24 cellular contexts compared by ENCODE assay signal in the genomic region with DNA sequence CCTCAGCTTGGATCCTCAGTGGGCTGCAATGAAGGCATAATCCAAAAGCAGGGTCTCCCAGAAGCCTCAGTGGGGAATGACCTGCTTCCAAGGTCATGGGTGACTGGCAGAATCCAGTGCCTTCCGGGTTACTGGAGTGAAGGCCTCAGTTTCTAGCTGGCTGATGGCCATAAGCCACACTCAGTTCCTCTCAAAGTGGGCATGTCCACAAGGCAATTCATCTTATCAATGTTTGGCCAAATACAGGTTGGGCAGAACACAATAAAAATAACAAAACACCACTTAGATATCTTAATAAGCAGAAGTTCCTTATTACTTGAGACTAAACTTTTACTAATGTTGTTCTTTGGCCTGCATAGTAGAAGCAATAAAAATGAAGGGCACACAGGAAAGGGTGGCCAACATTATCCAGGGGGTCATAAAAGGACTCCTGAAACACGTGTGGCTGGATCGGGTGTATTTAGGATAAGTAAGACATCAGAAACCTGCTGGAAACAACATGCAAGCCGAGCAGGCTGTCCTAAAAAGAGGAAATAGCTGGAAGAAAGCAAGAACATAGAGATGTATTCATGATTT. TPM values are rescaled to one million over a fixed set of nuclear protein-coding genes. Genes with fewer than 3 reads are reported as not detected.
"Had no signal": no experiment of that assay in that cellular context is flagged by ENCODE, and none has a peak within 500 bp of the region (broad histone marks: within the 10 kb centered on the region; RNA-seq: fewer than 3 reads in every experiment).

No MANE protein-coding gene starts in this region.

- DNase-seq: activated CD4-positive, alpha-beta T cell treated with anti-CD3 and anti-CD28 coated beads, Interleukin-2, amount 50 U/mL, for 1 hour; activated CD4-positive, CD25-positive, alpha-beta regulatory T cell treated with anti-CD3 and anti-CD28 coated beads, Interleukin-2, amount 50 U/mL, for 72 hours; activated CD8-positive, alpha-beta memory T cell treated with anti-CD3 and anti-CD28 coated beads for 24 hours; activated CD8-positive, alpha-beta memory T cell treated with anti-CD3 and anti-CD28 coated beads, Interleukin-2, amount 50 U/mL, for 48 hours; activated effector memory CD4-positive, alpha-beta T cell treated with Interleukin-2 at 50 U/mL for 16 hours; activated naive CD4-positive, alpha-beta T cell treated with anti-CD3 and anti-CD28 coated beads, Interleukin-2, amount 10 ng/mL, durations not matched to agents 7 days and 5 days; activated T-cell treated with anti-CD3 and anti-CD28 coated beads, Interleukin-2, amount 50 U/mL, for 48 hours; cortex of kidney; erythroblast; gastrocnemius medialis; head of caudate nucleus; left ventricle myocardium superior; naive thymus-derived CD4-positive, alpha-beta T cell; right lobe of liver; stimulated activated CD4-positive, alpha-beta T cell treated with anti-CD3 and anti-CD28 coated beads, Interleukin-4, amount 100 ng/mL, for 24 hours; T-cell had no signal

- H3K27me3 ChIP-seq: ascending aorta, gastrocnemius medialis, right lobe of liver had no signal

- H3K9me3 ChIP-seq: ascending aorta, gastrocnemius medialis, right lobe of liver had no signal

- H3K4me1 Mint-ChIP-seq: activated naive CD4-positive, alpha-beta T cell treated with anti-CD3 and anti-CD28 coated beads, Interleukin-2, amount 10 ng/mL, durations not matched to agents 7 days and 5 days; central memory CD8-positive, alpha-beta T cell; memory B cell; naive thymus-derived CD4-positive, alpha-beta T cell; stimulated activated effector memory CD8-positive, alpha-beta T cell treated with anti-CD3 and anti-CD28 coated beads, Interleukin-12 subunit alpha, Interleukin-12 subunit beta, amount 100 ng/mL, for 72 hours; T-cell had no signal

- H3K36me3 Mint-ChIP-seq: activated naive CD4-positive, alpha-beta T cell treated with anti-CD3 and anti-CD28 coated beads, Interleukin-2, amount 10 ng/mL, durations not matched to agents 7 days and 5 days; memory B cell; naive thymus-derived CD4-positive, alpha-beta T cell; stimulated activated effector memory CD8-positive, alpha-beta T cell treated with anti-CD3 and anti-CD28 coated beads, Interleukin-12 subunit alpha, Interleukin-12 subunit beta, amount 100 ng/mL, for 72 hours; T-cell had no signal

- H3K27ac ChIP-seq: ascending aorta, right lobe of liver, VCaP had no signal

- H3K27ac Mint-ChIP-seq: activated naive CD4-positive, alpha-beta T cell treated with anti-CD3 and anti-CD28 coated beads, Interleukin-2, amount 10 ng/mL, durations not matched to agents 7 days and 5 days; memory B cell; naive thymus-derived CD4-positive, alpha-beta T cell; stimulated activated effector memory CD8-positive, alpha-beta T cell treated with anti-CD3 and anti-CD28 coated beads, Interleukin-12 subunit alpha, Interleukin-12 subunit beta, amount 100 ng/mL, for 72 hours; T-cell had no signal

- ATAC-seq: gastrocnemius medialis; left ventricle myocardium superior; naive thymus-derived CD4-positive, alpha-beta T cell; right lobe of liver; stimulated activated effector memory CD8-positive, alpha-beta T cell treated with anti-CD3 and anti-CD28 coated beads, Interleukin-12 subunit alpha, Interleukin-12 subunit beta, amount 100 ng/mL, for 72 hours; T-cell had no signal

- H3K4me3 ChIP-seq: ascending aorta, gastrocnemius medialis, right lobe of liver, smooth muscle cell had no signal

- H3K9me3 Mint-ChIP-seq: activated naive CD4-positive, alpha-beta T cell treated with anti-CD3 and anti-CD28 coated beads, Interleukin-2, amount 10 ng/mL, durations not matched to agents 7 days and 5 days; central memory CD8-positive, alpha-beta T cell had no signal

- H3K4me2 ChIP-seq: smooth muscle cell had no signal

- H3K36me3 ChIP-seq: ascending aorta, gastrocnemius medialis, right lobe of liver had no signal

- FAIRE-seq: endometrium had no signal

- H3K27me3 Mint-ChIP-seq: activated naive CD4-positive, alpha-beta T cell treated with anti-CD3 and anti-CD28 coated beads, Interleukin-2, amount 10 ng/mL, durations not matched to agents 7 days and 5 days had no signal

- H3K4me3 Mint-ChIP-seq: activated naive CD4-positive, alpha-beta T cell treated with anti-CD3 and anti-CD28 coated beads, Interleukin-2, amount 10 ng/mL, durations not matched to agents 7 days and 5 days; central memory CD8-positive, alpha-beta T cell; memory B cell; naive thymus-derived CD4-positive, alpha-beta T cell; stimulated activated effector memory CD8-positive, alpha-beta T cell treated with anti-CD3 and anti-CD28 coated beads, Interleukin-12 subunit alpha, Interleukin-12 subunit beta, amount 100 ng/mL, for 72 hours; T-cell had no signal

RNA-seq across cellular contexts. Expression of gene AKR1C2, which starts 19.6 kb away (rescaled TPM):
- total RNA-seq: osteocyte had no signal
- polyA plus RNA-seq: naive thymus-derived CD4-positive, alpha-beta T cell had no signal

RNA-seq across cellular contexts. Expression of gene AKR1C1, which starts 60.0 kb away (rescaled TPM):
- polyA plus RNA-seq: naive thymus-derived CD4-positive, alpha-beta T cell had no signal
